Comparison of ENCODE assay signal across 8 cellular contexts in genomic region chr20:49935746-49936152, GRCh38. TPM values are rescaled to one million over a fixed set of nuclear protein-coding genes. Genes with fewer than 3 reads are reported as not detected.
A peak's percentile ranks its signal among the peaks of the same experiment; 100 is the strongest.
DNase-seq lines count a peak whose midpoint lies in the region; ATAC-seq and TF ChIP-seq lines count a peak whose summit lies in the region.

No MANE protein-coding gene starts in this region.

- no peak overlapping the region; the same call in 1 of the 2 replicates for H3K4me3 Mint-ChIP-seq in WTC11

- H3K27me3 Mint-ChIP-seq in WTC11 (ENCODE audit: low read depth), result no peaks in the 10 kb centered on the region

- DNase-seq in DMS 273 (lab: John Stamatoyannopoulos, UW; ENCODE audit: unreplicated experiment) (peak; percentile 58), DMS 273 treated with DMSO at 0.1 percent for 48 hours (lab: John Stamatoyannopoulos, UW) (no peak), SJSA1 (ENCODE audit: low read depth in 1 of 2, low spot score in 2 of 2) (no peak), heart left ventricle (peak in 1 of 5 donors; percentile 46), spleen (peak; percentile 85), COLO829 (ENCODE audit: low spot score) (no peak), WTC11 (ENCODE audit: low spot score) (no peak)

- H3K27me3 ChIP-seq in SJSA1 (replicated peaks), result no peaks in the 10 kb centered on the region
- no peaks in the 10 kb centered on the region for H3K27me3 ChIP-seq in heart left ventricle
- no peaks in the 10 kb centered on the region for H3K27me3 ChIP-seq in spleen (replicated peaks in 1 of 7)

- POLR2A ChIA-PET in WTC11 (lab: Charles Lee), result interaction anchor here (0.6 kb wide), 1 partner anchor 28 kb away, joined by 6 read pairs; no protein-coding TSS in a partner anchor

- peaks cover 25% of the 10 kb centered on the region for H3K4me1 Mint-ChIP-seq in WTC11

- no peak overlapping the region for H3K27ac Mint-ChIP-seq in WTC11

- TF ChIP-seq POLR2A in heart left ventricle (IDR thresholded peaks at IDR 0.05), result no peak
- TF ChIP-seq POLR2A in spleen (IDR thresholded peaks at IDR 0.05), result no peak

- H3K36me3 ChIP-seq in SJSA1 (peaks cover 33% of the 10 kb centered on the region), heart left ventricle (peaks cover 0 to 18% (median 7%) of the 10 kb centered on the region in 9 donors), spleen (peaks cover 0 to 21% (median 4%) of the 10 kb centered on the region in 6 donors)

- H3K4me1 ChIP-seq in SJSA1 (replicated peaks), result peaks cover 23% of the 10 kb centered on the region
- H3K4me1 ChIP-seq in heart left ventricle, result peaks cover 9 to 49% (median 30%) of the 10 kb centered on the region in 12 donors
- peaks cover 22 to 62% (median 52%) of the 10 kb centered on the region in 6 donors for H3K4me1 ChIP-seq in spleen

- 30 to 45% (median 41%) methylated on average over 21 of the region's 21 CpGs for WGBS in heart left ventricle, 4 donors
- 37 to 56% (median 46%) methylated on average over 21 of the region's 21 CpGs for WGBS in spleen, 5 donors

- H3K9me3 ChIP-seq in SJSA1 (replicated peaks), result no peaks in the 10 kb centered on the region
- H3K9me3 ChIP-seq in heart left ventricle, result no peaks in the 10 kb centered on the region
- no peaks in the 10 kb centered on the region for H3K9me3 ChIP-seq in spleen

- peak in 3 of 4 donors; percentile 9 to 17 (median 11) for ATAC-seq in heart left ventricle
- no peak for ATAC-seq in GM19395 (IDR thresholded peaks at IDR 0.05; ENCODE audit: unreplicated experiment)
- no peak for ATAC-seq in WTC11

- H3K36me3 Mint-ChIP-seq in WTC11, result peaks cover 10% of the 10 kb centered on the region

- TF ChIP-seq CTCF in heart left ventricle (IDR thresholded peaks at IDR 0.05) (no peak), spleen (IDR thresholded peaks at IDR 0.05 in 8 of 11, conservative IDR thresholded peaks at IDR 0.05 in 3 of 11) (no peak), WTC11 (IDR thresholded peaks at IDR 0.05) (no peak)

- H3K4me3 ChIP-seq in SJSA1, result peak overlapping the region; percentile 90
- peak overlapping the region; percentile 69 to 100 (median 97) for H3K4me3 ChIP-seq in heart left ventricle
- peak overlapping the region; percentile 87 to 100 (median 98) for H3K4me3 ChIP-seq in spleen

- no peaks in the 10 kb centered on the region for H3K9me3 Mint-ChIP-seq in WTC11

- CTCF ChIA-PET in WTC11 (lab: Charles Lee), result interaction anchor here (0.8 to 2.2 kb wide), 9 partner anchors 12 to 394 kb away, joined by 3 to 8 read pairs (median 4); no protein-coding TSS in a partner anchor

- intact Hi-C loops in heart left ventricle (cut with DNase I), result no loop called here
- intact Hi-C loops in spleen (cut with DNase I; ENCODE audit: low total_unique reads), result no loop called here

- H3K27ac ChIP-seq in SJSA1 (peak overlapping the region; percentile 12; the same call in 1 of the 2 replicates), heart left ventricle (peak overlapping the region in 11 of 12 donors; percentile 77 to 98 (median 92)), spleen (peak overlapping the region; percentile 30 to 98 (median 95))

TF ChIP-seq in WTC11, 78 proteins besides CTCF, POLR2A, EP300 and RAD21:
- no peak for TF ChIP-seq RELA (CRISPR knock-in tag; IDR thresholded peaks at IDR 0.05; ENCODE audit: borderline replicate concordance)
- no peak for TF ChIP-seq SMAD4 (CRISPR knock-in tag; IDR thresholded peaks at IDR 0.05)
- TF ChIP-seq PREB (CRISPR knock-in tag; IDR thresholded peaks at IDR 0.05; ENCODE audit: borderline replicate concordance), result no peak

RNA-seq across cellular contexts. Expression of gene RNF114, which starts 0.4 kb away (rescaled TPM):
- total RNA-seq in SJSA1 (2014; rRNA removed; shearing (Covaris generic)), result 168 and 175 TPM in 2 replicates
- total RNA-seq in heart left ventricle (100 to 1,000 TPM in 2 of 9 donors, 10 to 100 TPM in 7; 42.1 to 128 (median 52.4) TPM), spleen (100 to 1,000 TPM in 6 of 7 donors, 10 to 100 TPM in 1; 96.5 to 246 (median 113) TPM), WTC11 (2021) (86.6 to 91.6 TPM (median 88.1 TPM) in 3 replicates)
- polyA plus RNA-seq in heart left ventricle (10 to 100 TPM; 36.5 to 48.5 TPM), spleen (10 to 100 TPM; 35.5 to 62.0 (median 37.6) TPM)

RNA-seq across cellular contexts. Expression of gene SPATA2, which starts 20.4 kb away (rescaled TPM):
- total RNA-seq in SJSA1 (2014; rRNA removed; shearing (Covaris generic)), result 2.5 and 3.5 TPM in 2 replicates
- total RNA-seq in heart left ventricle (1 to 10 TPM; 5.9 to 9.3 (median 7.8) TPM), spleen (10 to 100 TPM; 11.2 to 33.2 (median 17.2) TPM), WTC11 (2021) (10.1 to 11.3 TPM (median 11.3 TPM) in 3 replicates)
- polyA plus RNA-seq in heart left ventricle (1 to 10 TPM; 4.3 to 8.0 TPM), spleen (1 to 10 TPM; 2.9 to 8.0 (median 4.1) TPM)

RNA-seq across cellular contexts. Expression of gene SNAI1, which starts 47.0 kb away (rescaled TPM):
- 11.4 and 24.2 TPM in 2 replicates for total RNA-seq in SJSA1 (2014; rRNA removed; shearing (Covaris generic))
- total RNA-seq in heart left ventricle (1 to 10 TPM in 6 of 9 donors, under 1 TPM in 3; 0.37 to 6.7 (median 1.6) TPM), spleen (10 to 100 TPM in 2 of 7 donors, 1 to 10 TPM in 5; 2.1 to 10.5 (median 8.3) TPM), WTC11 (2021) (7.0 to 8.7 TPM (median 7.9 TPM) in 3 replicates)
- polyA plus RNA-seq in heart left ventricle (1 to 10 TPM in 1 of 2 donors, under 1 TPM in 1; 0.95 to 3.1 TPM), spleen (1 to 10 TPM; 1.3 to 2.4 (median 1.7) TPM)

Comparison
In these comparisons a context has a peak if more than half of its experiments do, and no peak if none do; other contexts are left out.
1. DNase-seq: peak in DMS 273 (single experiment) and spleen (single experiment); none in DMS 273 treated with DMSO at 0.1 percent for 48 hours (single experiment), SJSA1 (0 of 2), COLO829 (single experiment) and WTC11 (single experiment).
2. H3K27ac ChIP-seq: peak in every context shown above with its lines; median percentile 95 in spleen; 92 in heart left ventricle; 12 in SJSA1.
3. ATAC-seq: peak in heart left ventricle (3 of 4); none in GM19395 (single experiment) and WTC11 (single experiment).
4. Peak in every context shown above with its lines, with median percentiles within 50 percentile points of each other: H3K4me3 ChIP-seq.